16 cellular contexts compared by ENCODE assay signal in the genomic region with DNA sequence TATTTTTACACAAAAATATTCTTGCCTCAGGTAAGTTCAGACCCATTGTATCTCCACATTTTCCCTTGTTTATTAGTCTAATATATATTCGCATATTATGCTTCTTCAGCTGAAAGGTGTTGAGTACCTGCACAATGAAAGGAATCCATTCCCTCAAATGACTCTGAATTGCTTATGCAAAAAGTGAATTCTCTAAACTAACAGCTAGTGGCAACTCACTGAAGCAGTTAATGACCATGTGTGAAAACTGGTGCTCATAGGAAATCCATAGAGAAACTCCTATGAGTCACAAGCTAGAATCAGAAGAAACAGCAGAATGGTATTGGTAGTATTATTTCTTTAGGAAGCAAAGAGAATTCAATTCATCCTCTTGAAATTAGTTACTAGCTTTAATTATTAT. TPM values are rescaled to one million over a fixed set of nuclear protein-coding genes. Genes with fewer than 3 reads are reported as not detected.
DNase-seq lines count a peak whose midpoint lies in the region; ATAC-seq and TF ChIP-seq lines count a peak whose summit lies in the region.
"Had no signal": no experiment of that assay in that cellular context is flagged by ENCODE, and none has a peak within 500 bp of the region (broad histone marks: within the 10 kb centered on the region; RNA-seq: fewer than 3 reads in every experiment).

No MANE protein-coding gene starts in this region.

- no peak overlapping the region for H3K9ac ChIP-seq in SK-N-MC (ENCODE audit: insufficient read length)
- H3K9ac ChIP-seq: BLaER1 treated with 17β-estradiol and CSF1 and Interleukin-3, amounts not matched to agents 10 nM and 100 nM had no signal

- no peaks in the 10 kb centered on the region for H3K27me3 ChIP-seq in A673 (replicated peaks; ENCODE audit: insufficient read depth, low read depth, low read length, poor library complexity)
- H3K27me3 ChIP-seq in gastrocnemius medialis, result no peaks in the 10 kb centered on the region
- H3K27me3 ChIP-seq: BLaER1 treated with 17β-estradiol and CSF1 and Interleukin-3, amounts not matched to agents 10 nM and 100 nM had no signal

- TF ChIP-seq POLR2A in gastrocnemius medialis (IDR thresholded peaks at IDR 0.05), result no peak

- POLR2A ChIA-PET in A673 (lab: Charles Lee; ENCODE audit: low non-redundant PET), result no interaction called here

- H3K27ac ChIP-seq in A673 (ENCODE audit: low read depth, low read length, poor library complexity, severe bottlenecking), result no peak overlapping the region
- H3K27ac ChIP-seq in SK-N-MC, result peak overlapping the region; percentile 88
- H3K27ac ChIP-seq in gastrocnemius medialis, result no peak overlapping the region
- H3K27ac ChIP-seq: BLaER1 treated with 17β-estradiol and CSF1 and Interleukin-3, amounts not matched to agents 10 nM and 100 nM; PC-9 had no signal

- in situ Hi-C loops in gastrocnemius medialis (cut with MboI; ENCODE audit: low sequenced_read_pairs in 4 of 4), result no loop called here

- BruUV-seq in A673 (replicated peaks; lab: Mats Ljungman, UMichigan), result no TSS peak

- H3K4me3 ChIP-seq in A673 (ENCODE audit: low read depth, low read length, poor library complexity, severe bottlenecking) (no peak overlapping the region), SK-N-MC (peak overlapping the region; percentile 63), gastrocnemius medialis (no peak overlapping the region)
- H3K4me3 ChIP-seq: BLaER1 treated with 17β-estradiol and CSF1 and Interleukin-3, amounts not matched to agents 10 nM and 100 nM; PC-9 had no signal

- peaks cover 28% of the 10 kb centered on the region for H3K4me1 ChIP-seq in A673 (ENCODE audit: insufficient read depth, low read length, poor library complexity, severe bottlenecking)
- no peaks in the 10 kb centered on the region for H3K4me1 ChIP-seq in gastrocnemius medialis
- H3K4me1 ChIP-seq: BLaER1 treated with 17β-estradiol and CSF1 and Interleukin-3, amounts not matched to agents 10 nM and 100 nM had no signal

- H3K36me3 ChIP-seq in A673 (ENCODE audit: insufficient read depth, low read length, poor library complexity, severe bottlenecking) (no peaks in the 10 kb centered on the region), SK-N-MC (ENCODE audit: insufficient read depth, low read length) (peaks cover 10% of the 10 kb centered on the region), gastrocnemius medialis (no peaks in the 10 kb centered on the region)
- H3K36me3 ChIP-seq: BLaER1 treated with 17β-estradiol and CSF1 and Interleukin-3, amounts not matched to agents 10 nM and 100 nM had no signal

- DNase-seq in A673 (ENCODE audit: low spot score), result peak; percentile 40
- no peak for DNase-seq in SK-N-MC (ENCODE audit: low read depth, low spot score)
- peak; percentile 28 for DNase-seq in dermis blood vessel endothelial cell
- DNase-seq in kidney tubule cell (ENCODE audit: low spot score), result peak; percentile 28
- no peak for DNase-seq in gastrocnemius medialis
- no peak for DNase-seq in stimulated activated naive CD4-positive, alpha-beta T cell (lab: John Stamatoyannopoulos, UW)
- no peak for DNase-seq in activated CD4-positive, alpha-beta T cell treated with anti-CD3 and anti-CD28 coated beads for 48 hours
- DNase-seq: DMS 273 treated with DMSO at 0.1 percent for 48 hours, GF-D8, Kasumi-1, NCI-H2029, NCI-H510A, PC-9 had no signal

- ATAC-seq in gastrocnemius medialis, result no peak
- ATAC-seq in HG03520 (IDR thresholded peaks at IDR 0.05; ENCODE audit: unreplicated experiment), result no peak

- intact Hi-C loops in A673 (cut with micrococcal nuclease; ENCODE audit: unreplicated experiment) (no loop called here), gastrocnemius medialis (cut with DNase I; ENCODE audit: low total_unique reads) (no loop called here)

- no peak for TF ChIP-seq CTCF in A673 (conservative IDR thresholded peaks at IDR 0.05; ENCODE audit: low read depth, low read length)
- TF ChIP-seq CTCF in gastrocnemius medialis (IDR thresholded peaks at IDR 0.05 in 4 of 5, conservative IDR thresholded peaks at IDR 0.05 in 1 of 5), result no peak

- H3K9me3 ChIP-seq in A673 (ENCODE audit: low read depth, low read length, poor library complexity, severe bottlenecking) (no peaks in the 10 kb centered on the region), SK-N-MC (ENCODE audit: low read depth, low read length) (no peaks in the 10 kb centered on the region), gastrocnemius medialis (no peaks in the 10 kb centered on the region)
- H3K9me3 ChIP-seq: BLaER1 treated with 17β-estradiol and CSF1 and Interleukin-3, amounts not matched to agents 10 nM and 100 nM had no signal

- CTCF ChIA-PET in A673 (lab: Charles Lee), result no interaction called here

RNA-seq across cellular contexts. Expression of gene RNF148, which starts 33.5 kb away (rescaled TPM):
- 5.4 and 6.1 TPM in 2 replicates for total RNA-seq in A673 (2021)
- 1.3 and 2.6 TPM in 2 replicates for total RNA-seq in dermis blood vessel endothelial cell
- under 1 TPM in 2 of 4 donors, not detected in 2; 0.27 to 0.46 TPM for total RNA-seq in gastrocnemius medialis
- total RNA-seq: A172 had no signal

RNA-seq across cellular contexts. Expression of gene RNF133, which starts 37.3 kb away (rescaled TPM):
- 3.4 and 4.9 TPM in 2 replicates for total RNA-seq in A673 (2021)
- 0.60 and 2.0 TPM in 2 replicates for total RNA-seq in dermis blood vessel endothelial cell
- not detected for total RNA-seq in gastrocnemius medialis
- total RNA-seq: A172 had no signal

Comparison
In these comparisons a context has a peak if more than half of its experiments do, and no peak if none do; other contexts are left out.
1. DNase-seq: peak in A673 (single experiment), dermis blood vessel endothelial cell (single experiment) and kidney tubule cell (single experiment); none in SK-N-MC (single experiment), gastrocnemius medialis (0 of 2), stimulated activated naive CD4-positive, alpha-beta T cell (0 of 6) and activated CD4-positive, alpha-beta T cell treated with anti-CD3 and anti-CD28 coated beads for 48 hours (single experiment).